ENCODE assay signal across 20 cellular contexts in the genomic region with DNA sequence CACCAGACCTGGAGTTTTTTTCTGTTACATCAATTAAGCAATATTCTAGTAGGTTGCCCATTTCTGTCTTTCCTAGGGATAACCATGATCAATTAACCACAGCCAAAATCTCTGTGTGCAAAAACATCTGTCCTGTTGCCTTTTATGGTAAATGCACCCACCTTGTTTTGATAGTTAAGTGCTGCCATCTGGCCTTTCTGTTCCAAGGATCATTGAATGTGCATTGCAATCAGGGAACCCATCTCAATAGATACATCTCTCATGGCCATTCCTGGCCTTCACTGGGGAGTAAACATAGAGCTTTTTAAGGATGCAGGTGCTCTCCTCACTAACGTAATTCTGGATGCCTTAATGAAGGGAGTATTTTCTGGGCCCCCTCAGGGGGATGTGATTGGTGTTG.
DNase-seq lines count a peak whose midpoint lies in the region; ATAC-seq and TF ChIP-seq lines count a peak whose summit lies in the region.
"Had no signal": no experiment of that assay in that cellular context is flagged by ENCODE, and none has a peak within 500 bp of the region (broad histone marks: within the 10 kb centered on the region; RNA-seq: fewer than 3 reads in every experiment).

No MANE protein-coding gene starts in this region.

- no peaks in the 10 kb centered on the region for H3K9me3 ChIP-seq in SK-N-SH
- H3K9me3 ChIP-seq: SJCRH30, stomach, tibial artery had no signal

- no peaks in the 10 kb centered on the region for H4K20me1 ChIP-seq in SK-N-SH (ENCODE audit: insufficient read depth)

- CTCF ChIA-PET in SK-N-SH (lab: Yijun Ruan, JAX): interaction anchor here (0.6 kb wide), 1 partner anchor 89 kb away, joined by 3 read pairs; no protein-coding TSS in a partner anchor

- H3K4me3 ChIP-seq in SK-N-SH (ENCODE audit: low read depth in 2 of 2, low read length in 1 of 2): no peak overlapping the region
- H3K4me3 ChIP-seq in H7 (ENCODE audit: insufficient read depth, low read depth, low read length): no peak overlapping the region
- H3K4me3 ChIP-seq: SJCRH30, stomach, tibial artery had no signal

- H3K4me1 ChIP-seq in SK-N-SH (ENCODE audit: control insufficient read depth in 1 of 2, insufficient read depth in 2 of 2, low read depth in 1 of 2, low read length in 1 of 2): no peaks in the 10 kb centered on the region
- H3K4me1 ChIP-seq: stomach, tibial artery had no signal

- POLR2A ChIA-PET in SK-N-SH (lab: Yijun Ruan, JAX): no interaction called here

- 93% methylated on average over 1 of the region's 1 CpG for WGBS in SK-N-SH (ENCODE audit: low lambda C conversion rate)

- H3K9me3 Mint-ChIP-seq in progenitor cell of endocrine pancreas (ENCODE audit: low read depth): no peaks in the 10 kb centered on the region
- H3K9me3 Mint-ChIP-seq: activated CD8-positive, alpha-beta T cell treated with anti-CD3 and anti-CD28 coated beads for 36 hours; activated naive CD4-positive, alpha-beta T cell treated with anti-CD3 and anti-CD28 coated beads, Interleukin-2, amount 50 U/mL, for 24 hours; activated T-helper 17 cell treated with anti-CD3 and anti-CD28 coated beads, Interleukin-2, amount 50 U/mL, for 72 hours; CD8-positive, alpha-beta memory T cell; naive B cell; T-helper 1 cell treated with Interleukin-12 subunit alpha and Interleukin-12 subunit beta and Interleukin-4 antibody, amounts not matched to agents 30 μg/mL and 1 μg/mL, for 36 hours had no signal

- H3K79me2 ChIP-seq in SK-N-SH (ENCODE audit: insufficient read depth): no peaks in the 10 kb centered on the region

- H3K36me3 ChIP-seq in SK-N-SH (replicated peaks in 1 of 2; ENCODE audit: control insufficient read depth in 1 of 2, insufficient read depth in 2 of 2, low read length in 1 of 2) (peaks cover 2 to 13% of the 10 kb centered on the region in 2 experiments), H7 (replicated peaks; ENCODE audit: control insufficient read depth, insufficient read depth, low read length) (no peaks in the 10 kb centered on the region; the same call in 1 of the 2 replicates)
- H3K36me3 ChIP-seq: SJCRH30 had no signal

- no peak overlapping the region for H3K4me2 ChIP-seq in SK-N-SH

- H3K27me3 Mint-ChIP-seq in progenitor cell of endocrine pancreas: no peaks in the 10 kb centered on the region
- H3K27me3 Mint-ChIP-seq: activated CD8-positive, alpha-beta T cell treated with anti-CD3 and anti-CD28 coated beads for 36 hours; activated naive CD4-positive, alpha-beta T cell treated with anti-CD3 and anti-CD28 coated beads, Interleukin-2, amount 50 U/mL, for 24 hours; activated T-helper 17 cell treated with anti-CD3 and anti-CD28 coated beads, Interleukin-2, amount 50 U/mL, for 72 hours; B cell; CD8-positive, alpha-beta memory T cell; naive B cell had no signal

- H3F3A ChIP-seq in SK-N-SH (replicated peaks; ENCODE audit: insufficient read depth): no peaks in the 10 kb centered on the region

- no peak overlapping the region for H3K4me3 Mint-ChIP-seq in progenitor cell of endocrine pancreas (ENCODE audit: low read depth)
- H3K4me3 Mint-ChIP-seq: activated CD8-positive, alpha-beta T cell treated with anti-CD3 and anti-CD28 coated beads for 36 hours; activated naive CD4-positive, alpha-beta T cell treated with anti-CD3 and anti-CD28 coated beads, Interleukin-2, amount 50 U/mL, for 24 hours; activated T-helper 17 cell treated with anti-CD3 and anti-CD28 coated beads, Interleukin-2, amount 50 U/mL, for 72 hours; B cell; CD8-positive, alpha-beta memory T cell; naive B cell; T-helper 1 cell treated with Interleukin-12 subunit alpha and Interleukin-12 subunit beta and Interleukin-4 antibody, amounts not matched to agents 30 μg/mL and 1 μg/mL, for 36 hours had no signal

- ATAC-seq in SK-N-SH treated with all-trans-retinoic acid at 6 μM for 48 hours: no peak
- ATAC-seq: activated CD8-positive, alpha-beta T cell treated with anti-CD3 and anti-CD28 coated beads for 36 hours; activated T-helper 17 cell treated with anti-CD3 and anti-CD28 coated beads, Interleukin-2, amount 50 U/mL, for 72 hours had no signal

- no peak overlapping the region for H2AFZ ChIP-seq in SK-N-SH (ENCODE audit: low read depth)

- TF ChIP-seq EP300 in SK-N-SH (IDR thresholded peaks at IDR 0.05; ENCODE audit: borderline replicate concordance in 1 of 2, low read depth in 1 of 2, low read length in 1 of 2): no peak

- no peak overlapping the region for H3K9ac ChIP-seq in SK-N-SH

- H3K27me3 ChIP-seq in SK-N-SH (ENCODE audit: insufficient read depth) (no peaks in the 10 kb centered on the region), H7 (ENCODE audit: control insufficient read depth, insufficient read depth, low read length) (no peaks in the 10 kb centered on the region)
- H3K27me3 ChIP-seq: SJCRH30, stomach, tibial artery had no signal

- TF ChIP-seq RAD21 in SK-N-SH (IDR thresholded peaks at IDR 0.05; ENCODE audit: low read length): no peak

- DNase-seq in SK-N-SH (peak; percentile 12), NCI-H1694 (lab: John Stamatoyannopoulos, UW) (peak; percentile 92), NCI-H69 (lab: John Stamatoyannopoulos, UW) (peak; percentile 92), progenitor cell of endocrine pancreas (ENCODE audit: low spot score, unreplicated experiment) (no peak), H7 (no peak), hepatic stellate cell (ENCODE audit: low spot score) (no peak), NCI-H2081 treated with DMSO at 0.1 percent for 48 hours (lab: John Stamatoyannopoulos, UW) (no peak)
- DNase-seq: activated CD4-positive, alpha-beta T cell treated with anti-CD3 and anti-CD28 coated beads for 1 hour; activated CD8-positive, alpha-beta T cell treated with anti-CD3 and anti-CD28 coated beads for 36 hours; CD8-positive, alpha-beta memory T cell; naive B cell; NCI-H187; SJCRH30; stomach; tibial artery had no signal

- H3K4me1 Mint-ChIP-seq in progenitor cell of endocrine pancreas (ENCODE audit: low read depth): peaks cover 2% of the 10 kb centered on the region
- H3K4me1 Mint-ChIP-seq: activated T-helper 17 cell treated with anti-CD3 and anti-CD28 coated beads, Interleukin-2, amount 50 U/mL, for 72 hours had no signal

- peaks cover 2% of the 10 kb centered on the region for H3K36me3 Mint-ChIP-seq in progenitor cell of endocrine pancreas (ENCODE audit: insufficient read depth)

- H3K27ac Mint-ChIP-seq in progenitor cell of endocrine pancreas: peak overlapping the region; percentile 11
- H3K27ac Mint-ChIP-seq: activated CD8-positive, alpha-beta T cell treated with anti-CD3 and anti-CD28 coated beads for 36 hours; activated naive CD4-positive, alpha-beta T cell treated with anti-CD3 and anti-CD28 coated beads, Interleukin-2, amount 50 U/mL, for 24 hours; activated T-helper 17 cell treated with anti-CD3 and anti-CD28 coated beads, Interleukin-2, amount 50 U/mL, for 72 hours; B cell; CD8-positive, alpha-beta memory T cell; T-helper 1 cell treated with Interleukin-12 subunit alpha and Interleukin-12 subunit beta and Interleukin-4 antibody, amounts not matched to agents 30 μg/mL and 1 μg/mL, for 36 hours had no signal

- no peak overlapping the region for H3K27ac ChIP-seq in SK-N-SH (ENCODE audit: low read depth in 2 of 2, low read length in 1 of 2)
- H3K27ac ChIP-seq: SJCRH30, stomach, tibial artery had no signal

- TF ChIP-seq CTCF in SK-N-SH (IDR thresholded peaks at IDR 0.05): no peak
- no peak for TF ChIP-seq CTCF in progenitor cell of endocrine pancreas (IDR thresholded peaks at IDR 0.05; ENCODE audit: unreplicated experiment)

- H3K9me2 ChIP-seq in SK-N-SH: no peaks in the 10 kb centered on the region

TF ChIP-seq in SK-N-SH, 30 proteins besides CTCF, POLR2A, EP300 and RAD21 (continues in another document):
- TF ChIP-seq JUND (IDR thresholded peaks at IDR 0.05) (no peak), RXRA (IDR thresholded peaks at IDR 0.05; ENCODE audit: borderline replicate concordance, low read depth) (no peak), NRF1 (IDR thresholded peaks at IDR 0.05; ENCODE audit: low read depth, low read length) (no peak), IRF3 (IDR thresholded peaks at IDR 0.05; ENCODE audit: low read depth, low read length) (no peak), ELF1 (IDR thresholded peaks at IDR 0.05) (no peak)
- TF ChIP-seq, protein P1, sequence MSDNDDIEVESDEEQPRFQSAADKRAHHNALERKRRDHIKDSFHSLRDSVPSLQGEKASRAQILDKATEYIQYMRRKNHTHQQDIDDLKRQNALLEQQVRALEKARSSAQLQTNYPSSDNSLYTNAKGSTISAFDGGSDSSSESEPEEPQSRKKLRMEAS (IDR thresholded peaks at IDR 0.05; ENCODE audit: low read depth): no peak

TF ChIP-seq in SK-N-SH treated with all-trans-retinoic acid at 6 μM for 48 hours, 23 proteins besides CTCF, POLR2A, EP300 and RAD21 (continues in another document):
- TF ChIP-seq ZFP30 (CRISPR knock-in tag; IDR thresholded peaks at IDR 0.05) (no peak), POU6F1 (CRISPR knock-in tag; IDR thresholded peaks at IDR 0.05; ENCODE audit: borderline replicate concordance, low read depth) (no peak), ZNF8 (CRISPR knock-in tag; IDR thresholded peaks at IDR 0.05) (no peak), ZC3H10 (CRISPR knock-in tag; IDR thresholded peaks at IDR 0.05) (no peak)
- TF ChIP-seq, protein P2, sequence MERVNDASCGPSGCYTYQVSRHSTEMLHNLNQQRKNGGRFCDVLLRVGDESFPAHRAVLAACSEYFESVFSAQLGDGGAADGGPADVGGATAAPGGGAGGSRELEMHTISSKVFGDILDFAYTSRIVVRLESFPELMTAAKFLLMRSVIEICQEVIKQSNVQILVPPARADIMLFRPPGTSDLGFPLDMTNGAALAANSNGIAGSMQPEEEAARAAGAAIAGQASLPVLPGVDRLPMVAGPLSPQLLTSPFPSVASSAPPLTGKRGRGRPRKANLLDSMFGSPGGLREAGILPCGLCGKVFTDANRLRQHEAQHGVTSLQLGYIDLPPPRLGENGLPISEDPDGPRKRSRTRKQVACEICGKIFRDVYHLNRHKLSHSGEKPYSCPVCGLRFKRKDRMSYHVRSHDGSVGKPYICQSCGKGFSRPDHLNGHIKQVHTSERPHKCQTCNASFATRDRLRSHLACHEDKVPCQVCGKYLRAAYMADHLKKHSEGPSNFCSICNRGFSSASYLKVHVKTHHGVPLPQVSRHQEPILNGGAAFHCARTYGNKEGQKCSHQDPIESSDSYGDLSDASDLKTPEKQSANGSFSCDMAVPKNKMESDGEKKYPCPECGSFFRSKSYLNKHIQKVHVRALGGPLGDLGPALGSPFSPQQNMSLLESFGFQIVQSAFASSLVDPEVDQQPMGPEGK (CRISPR knock-in tag; IDR thresholded peaks at IDR 0.05; ENCODE audit: borderline replicate concordance): no peak

Comparison
In these comparisons a context has a peak if more than half of its experiments do, and no peak if none do; other contexts are left out.
1. DNase-seq: peak in SK-N-SH (single experiment), NCI-H1694 (single experiment) and NCI-H69 (single experiment); none in progenitor cell of endocrine pancreas (single experiment), H7 (single experiment), hepatic stellate cell (single experiment) and NCI-H2081 treated with DMSO at 0.1 percent for 48 hours (single experiment).